8 cellular contexts compared by ENCODE assay signal in genomic region chr12:29148065-29148957, GRCh38. TPM values are rescaled to one million over a fixed set of nuclear protein-coding genes. Genes with fewer than 3 reads are reported as not detected.
A peak's percentile ranks its signal among the peaks of the same experiment; 100 is the strongest.
DNase-seq lines count a peak whose midpoint lies in the region; ATAC-seq and TF ChIP-seq lines count a peak whose summit lies in the region.

No MANE protein-coding gene starts in this region.

- POLR2A ChIA-PET in activated naive CD8-positive, alpha-beta T cell treated with anti-CD3 and anti-CD28 coated beads, Interleukin-2, amount 10 ng/mL, durations not matched to agents 7 days and 5 days (lab: Charles Lee): interaction anchor here (0.7 to 2.1 kb wide), 5 partner anchors 11 to 62 kb away, joined by 3 to 13 read pairs (median 4); no protein-coding TSS in a partner anchor
- POLR2A ChIA-PET in OCI-LY7 (lab: Charles Lee): interaction anchor here (0.5 kb wide), 1 partner anchor 526 kb away, joined by 5 read pairs; no protein-coding TSS in a partner anchor

- no peaks in the 10 kb centered on the region for H3K9me3 Mint-ChIP-seq in activated naive CD8-positive, alpha-beta T cell treated with anti-CD3 and anti-CD28 coated beads, Interleukin-2, amount 10 ng/mL, durations not matched to agents 7 days and 5 days

- peak overlapping the region; percentile 66 for H3K4me3 ChIP-seq in GM06990 (replicated peaks; ENCODE audit: low read depth, low read length)
- H3K4me3 ChIP-seq in HUES48 (ENCODE audit: low read depth, low read length): peak overlapping the region; percentile 80
- H3K4me3 ChIP-seq in right atrium auricular region: peak overlapping the region; percentile 63
- H3K4me3 ChIP-seq in retinal pigment epithelial cell (ENCODE audit: low read length): peak overlapping the region; percentile 80
- no peak overlapping the region for H3K4me3 ChIP-seq in OCI-LY7 (ENCODE audit: low read depth, low read length, poor library complexity, severe bottlenecking)

- ATAC-seq in activated naive CD8-positive, alpha-beta T cell treated with anti-CD3 and anti-CD28 coated beads, Interleukin-2, amount 10 ng/mL, durations not matched to agents 7 days and 5 days (ENCODE audit: low read depth): peak; percentile 8
- no peak for ATAC-seq in GM21526 (IDR thresholded peaks at IDR 0.05; ENCODE audit: low FRiP score, unreplicated experiment)

- H3K4me3 Mint-ChIP-seq in activated naive CD8-positive, alpha-beta T cell treated with anti-CD3 and anti-CD28 coated beads, Interleukin-2, amount 10 ng/mL, durations not matched to agents 7 days and 5 days: peak overlapping the region; percentile 90

- peaks cover 23% of the 10 kb centered on the region for H3K4me1 ChIP-seq in HUES48 (ENCODE audit: control insufficient read depth, insufficient read depth, low read length)
- peaks cover 0 to 24% of the 10 kb centered on the region in 2 donors for H3K4me1 ChIP-seq in right atrium auricular region
- peaks cover 19% of the 10 kb centered on the region for H3K4me1 ChIP-seq in OCI-LY7 (ENCODE audit: insufficient read depth, low read length, poor library complexity, severe bottlenecking)

- H2AFZ ChIP-seq in OCI-LY7 (ENCODE audit: low read length): no peak overlapping the region

- BruUV-seq in OCI-LY7 (replicated peaks; lab: Mats Ljungman, UMichigan): no TSS peak

- H3K9me3 ChIP-seq in HUES48 (ENCODE audit: control insufficient read depth, insufficient read depth, low read length): no peaks in the 10 kb centered on the region
- H3K9me3 ChIP-seq in right atrium auricular region: no peaks in the 10 kb centered on the region
- H3K9me3 ChIP-seq in OCI-LY7 (ENCODE audit: low read length): 0 out of 2 replicates have a peak, but pooled peaks cover 8% of the 10 kb centered on the region

- CTCF ChIA-PET in OCI-LY7 (lab: Charles Lee; ENCODE audit: unreplicated experiment): no interaction called here

- no peaks in the 10 kb centered on the region for H3K79me2 ChIP-seq in OCI-LY7 (ENCODE audit: insufficient read depth, low read depth, low read length)

- H3K36me3 Mint-ChIP-seq in activated naive CD8-positive, alpha-beta T cell treated with anti-CD3 and anti-CD28 coated beads, Interleukin-2, amount 10 ng/mL, durations not matched to agents 7 days and 5 days: peaks cover 5% of the 10 kb centered on the region

- no peak overlapping the region for H3K4me2 ChIP-seq in OCI-LY7 (ENCODE audit: low read length)

- H3K27me3 Mint-ChIP-seq in activated naive CD8-positive, alpha-beta T cell treated with anti-CD3 and anti-CD28 coated beads, Interleukin-2, amount 10 ng/mL, durations not matched to agents 7 days and 5 days: no peaks in the 10 kb centered on the region

- no peaks in the 10 kb centered on the region for H3K27me3 ChIP-seq in GM06990 (replicated peaks; ENCODE audit: control insufficient read depth, insufficient read depth, low read length)
- peaks cover 14% of the 10 kb centered on the region; the same call in 1 of the 2 replicates for H3K27me3 ChIP-seq in HUES48 (ENCODE audit: control insufficient read depth, insufficient read depth, low read length)
- H3K27me3 ChIP-seq in right atrium auricular region: no peaks in the 10 kb centered on the region

- peak overlapping the region; percentile 83 for H3K27ac ChIP-seq in 22Rv1
- H3K27ac ChIP-seq in HUES48 (ENCODE audit: low read depth, low read length): peak overlapping the region; percentile 47
- H3K27ac ChIP-seq in right atrium auricular region: peak overlapping the region; percentile 73 to 80
- H3K27ac ChIP-seq in OCI-LY7 (ENCODE audit: low read depth, low read length, poor library complexity, severe bottlenecking): no peak overlapping the region

- H3K27ac Mint-ChIP-seq in activated naive CD8-positive, alpha-beta T cell treated with anti-CD3 and anti-CD28 coated beads, Interleukin-2, amount 10 ng/mL, durations not matched to agents 7 days and 5 days: peak overlapping the region; percentile 91

- peak overlapping the region; percentile 87 for H3K9ac ChIP-seq in HUES48 (ENCODE audit: low read depth, low read length)

- no peak for DNase-seq in GM06990 (ENCODE audit: extremely low read depth, insufficient read length)
- peak; percentile 37 for DNase-seq in activated naive CD8-positive, alpha-beta T cell treated with anti-CD3 and anti-CD28 coated beads, Interleukin-2, amount 10 ng/mL, durations not matched to agents 7 days and 5 days
- DNase-seq in right atrium auricular region (ENCODE audit: low spot score): peak; percentile 68
- DNase-seq in retinal pigment epithelial cell (ENCODE audit: low read depth): no peak
- DNase-seq in OCI-LY7 (ENCODE audit: low spot score): no peak

- no peaks in the 10 kb centered on the region for H4K20me1 ChIP-seq in OCI-LY7 (ENCODE audit: insufficient read depth, low read length)

- no peaks in the 10 kb centered on the region for H3K9me2 ChIP-seq in OCI-LY7 (ENCODE audit: insufficient read depth, low read length)

- no peaks in the 10 kb centered on the region for H3K36me3 ChIP-seq in GM06990 (ENCODE audit: control insufficient read depth, insufficient read depth, low read length)
- H3K36me3 ChIP-seq in HUES48 (ENCODE audit: control insufficient read depth, insufficient read depth, low read length): no peaks in the 10 kb centered on the region
- H3K36me3 ChIP-seq in right atrium auricular region: no peaks in the 10 kb centered on the region
- H3K36me3 ChIP-seq in OCI-LY7 (ENCODE audit: insufficient read depth, low read length): no peaks in the 10 kb centered on the region

- TF ChIP-seq CTCF in 22Rv1 (IDR thresholded peaks at IDR 0.05): peak; percentile 19; the same call in 1 of the 2 replicates
- peak; percentile 8 for TF ChIP-seq CTCF in GM06990 (IDR thresholded peaks at IDR 0.05; ENCODE audit: insufficient read depth, low read length, poor library complexity, severe bottlenecking)
- no peak for TF ChIP-seq CTCF in right atrium auricular region (IDR thresholded peaks at IDR 0.05)
- no peak for TF ChIP-seq CTCF in retinal pigment epithelial cell (conservative IDR thresholded peaks at IDR 0.05; ENCODE audit: low read depth, low read length)
- no peak for TF ChIP-seq CTCF in OCI-LY7 (conservative IDR thresholded peaks at IDR 0.05; ENCODE audit: low read length)

- intact Hi-C loops in OCI-LY7 (cut with micrococcal nuclease; ENCODE audit: unreplicated experiment): no loop called here

- peaks cover 22% of the 10 kb centered on the region for H3K4me1 Mint-ChIP-seq in activated naive CD8-positive, alpha-beta T cell treated with anti-CD3 and anti-CD28 coated beads, Interleukin-2, amount 10 ng/mL, durations not matched to agents 7 days and 5 days

RNA-seq across cellular contexts. Expression of gene FAR2, which starts 0.8 kb away (rescaled TPM):
- 10 to 100 TPM; 14.5 to 16.9 TPM for total RNA-seq in activated naive CD8-positive, alpha-beta T cell treated with anti-CD3 and anti-CD28 coated beads, Interleukin-2, amount 10 ng/mL, durations not matched to agents 7 days and 5 days
- total RNA-seq in right atrium auricular region (1 to 10 TPM; 3.0 to 10.0 TPM), OCI-LY7 (2022) (not detected in 2 replicates)
- 0.73 TPM in 1 of 2 replicates, not detected in the other for total RNA-seq in OCI-LY7 (2014; rRNA removed; shearing (Covaris generic))

Comparison
In these comparisons a context has a peak if more than half of its experiments do, and no peak if none do; other contexts are left out.
1. CTCF ChIP-seq: peak in 22Rv1 (single experiment) and GM06990 (single experiment); none in right atrium auricular region (0 of 2), retinal pigment epithelial cell (single experiment) and OCI-LY7 (single experiment).
2. DNase-seq: peak in activated naive CD8-positive, alpha-beta T cell treated with anti-CD3 and anti-CD28 coated beads, Interleukin-2, amount 10 ng/mL, durations not matched to agents 7 days and 5 days (single experiment) and right atrium auricular region (single experiment); none in GM06990 (single experiment), retinal pigment epithelial cell (single experiment) and OCI-LY7 (single experiment).